In genomic region chr1:100569888-100570287, GRCh38 we compare ENCODE assay signal across 8 cellular contexts.
"Had no signal": no experiment of that assay in that cellular context is flagged by ENCODE, and none has a peak within 500 bp of the region (broad histone marks: within the 10 kb centered on the region; RNA-seq: fewer than 3 reads in every experiment).

No MANE protein-coding gene starts in this region.

- H3K4me3 ChIP-seq: GM12878 had no signal

- DNase-seq: GDM1, GF-D8 had no signal

- ATAC-seq: GM12878 had no signal

- FAIRE-seq: G401.6, GM12878, GM12891, GM12892, GM18507, GM19239 had no signal
